ENCODE assay signal across 21 cellular contexts in the genomic region with DNA sequence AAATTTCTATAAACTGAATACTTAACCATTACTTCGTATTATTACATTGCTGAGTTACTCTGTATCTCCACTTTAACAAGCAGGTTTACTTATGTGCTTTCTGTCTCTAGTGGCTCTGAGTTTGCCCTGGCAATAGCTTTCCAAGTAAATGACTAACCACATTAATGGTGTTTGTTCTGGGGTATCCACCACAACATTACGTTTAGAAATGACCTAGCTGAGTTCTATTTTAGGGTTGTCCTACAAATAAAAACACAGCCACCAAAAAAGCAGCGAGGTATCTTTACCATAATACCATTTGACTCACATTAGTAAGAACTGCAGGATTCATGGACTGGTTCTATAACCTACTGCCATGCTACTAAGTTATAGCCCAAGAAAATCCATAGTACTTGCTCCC.
DNase-seq lines count a peak whose midpoint lies in the region; ATAC-seq, FAIRE-seq and TF ChIP-seq lines count a peak whose summit lies in the region.
"Had no signal": no experiment of that assay in that cellular context is flagged by ENCODE, and none has a peak within 500 bp of the region (broad histone marks: within the 10 kb centered on the region; RNA-seq: fewer than 3 reads in every experiment).

No MANE protein-coding gene starts in this region.

- H3K27me3 ChIP-seq in astrocyte (ENCODE audit: insufficient read depth, low read length) (no peaks in the 10 kb centered on the region), GM23338 (ENCODE audit: insufficient read depth) (no peaks in the 10 kb centered on the region)
- H3K27me3 ChIP-seq: BLaER1 treated with 17β-estradiol and CSF1 and Interleukin-3, amounts not matched to agents 10 nM and 100 nM; Peyer's patch; SJSA1 had no signal

- H3K27ac ChIP-seq in astrocyte (ENCODE audit: low read depth, low read length): no peak overlapping the region
- no peak overlapping the region for H3K27ac ChIP-seq in GM23338 (ENCODE audit: low read depth)
- H3K27ac ChIP-seq: BLaER1 treated with 17β-estradiol and CSF1 and Interleukin-3, amounts not matched to agents 10 nM and 100 nM; GM23248; Peyer's patch; SJSA1 had no signal

- H3K4me3 Mint-ChIP-seq in astrocyte (ENCODE audit: unreplicated experiment): no peak overlapping the region
- H3K4me3 Mint-ChIP-seq in GM23338: no peak overlapping the region
- H3K4me3 Mint-ChIP-seq: CD8-positive, alpha-beta T cell had no signal

- H3K36me3 Mint-ChIP-seq in astrocyte (ENCODE audit: low read depth, unreplicated experiment) (no peaks in the 10 kb centered on the region), GM23338 (ENCODE audit: low read depth) (no peaks in the 10 kb centered on the region)

- no peak overlapping the region for H3K4me3 ChIP-seq in astrocyte (ENCODE audit: insufficient read depth, low read depth, low read length)
- H3K4me3 ChIP-seq in GM23338: no peak overlapping the region
- H3K4me3 ChIP-seq: BLaER1 treated with 17β-estradiol and CSF1 and Interleukin-3, amounts not matched to agents 10 nM and 100 nM; GM23248; K562; Peyer's patch; SJSA1 had no signal

- H3K9ac ChIP-seq in astrocyte (ENCODE audit: low read length): no peak overlapping the region
- H3K9ac ChIP-seq: BLaER1 treated with 17β-estradiol and CSF1 and Interleukin-3, amounts not matched to agents 10 nM and 100 nM; GM23248 had no signal

- H2AFZ ChIP-seq in astrocyte (ENCODE audit: low read depth, low read length) (no peak overlapping the region), GM23338 (no peak overlapping the region)
- H2AFZ ChIP-seq: GM23248 had no signal

- FAIRE-seq in astrocyte (lab: Jason Lieb, UNC) (no peak), urothelium cell line (lab: Jason Lieb, UNC) (peak; percentile 23)
- FAIRE-seq: GM12891, K562 had no signal

- H3K9me2 ChIP-seq in GM23338 (ENCODE audit: insufficient read depth): no peaks in the 10 kb centered on the region

- intact Hi-C loops in Right ventricle myocardium superior (cut with DNase I): no loop called here

- H3K4me2 ChIP-seq in astrocyte (ENCODE audit: low read length): no peak overlapping the region
- no peak overlapping the region for H3K4me2 ChIP-seq in GM23338
- H3K4me2 ChIP-seq: BLaER1 treated with 17β-estradiol and CSF1 and Interleukin-3, amounts not matched to agents 10 nM and 100 nM had no signal

- no peaks in the 10 kb centered on the region for H3K36me3 ChIP-seq in astrocyte (ENCODE audit: insufficient read depth, low read length)
- H3K36me3 ChIP-seq in GM23338 (ENCODE audit: insufficient read depth): no peaks in the 10 kb centered on the region
- H3K36me3 ChIP-seq: BLaER1 treated with 17β-estradiol and CSF1 and Interleukin-3, amounts not matched to agents 10 nM and 100 nM; Peyer's patch; SJSA1 had no signal

- no peak for TF ChIP-seq CTCF in astrocyte (IDR thresholded peaks at IDR 0.05; ENCODE audit: insufficient read depth, low read depth, low read length)
- no peak for TF ChIP-seq CTCF in GM23338 (conservative IDR thresholded peaks at IDR 0.05; ENCODE audit: low read depth in 2 of 2)

- H4K20me1 ChIP-seq in astrocyte (ENCODE audit: insufficient read depth, low read length) (peaks cover 6% of the 10 kb centered on the region), GM23338 (replicated peaks; ENCODE audit: insufficient read depth) (no peaks in the 10 kb centered on the region)

- DNase-seq in LHCN-M2 (ENCODE audit: low read depth): peak; percentile 51
- peak; percentile 4 for DNase-seq in astrocyte (ENCODE audit: low read depth)
- DNase-seq in kidney tubule cell (ENCODE audit: low spot score): peak; percentile 26
- no peak for DNase-seq in urothelium cell line (ENCODE audit: low spot score)
- no peak for DNase-seq in Right ventricle myocardium superior
- no peak for DNase-seq in activated CD4-positive, alpha-beta T cell treated with anti-CD3 and anti-CD28 coated beads for 1 hour
- DNase-seq in GM23338 (ENCODE audit: low spot score): no peak
- DNase-seq: ACHN; CD8-positive, alpha-beta T cell; DND-41; GM23248; HCEC 1CT; NCI-H1092 treated with DMSO at 0.1 percent for 48 hours; NCI-H1436 treated with DMSO at 0.1 percent for 48 hours; NCI-H1930; NCI-H69; Peyer's patch had no signal

- no peaks in the 10 kb centered on the region for H3K9me3 ChIP-seq in astrocyte (ENCODE audit: insufficient read depth, low read depth, low read length)
- H3K9me3 ChIP-seq: Peyer's patch, SJSA1 had no signal

- no peak for ATAC-seq in Right ventricle myocardium superior (ENCODE audit: poor library complexity)
- ATAC-seq in GM23338: no peak
- ATAC-seq: CD8-positive, alpha-beta T cell; K562 had no signal

- H3K4me1 Mint-ChIP-seq in astrocyte (ENCODE audit: low read depth, unreplicated experiment) (no peaks in the 10 kb centered on the region), GM23338 (peaks cover 20% of the 10 kb centered on the region)

- H3K27ac Mint-ChIP-seq in astrocyte (ENCODE audit: unreplicated experiment) (no peak overlapping the region), GM23338 (no peak overlapping the region)
- H3K27ac Mint-ChIP-seq: CD8-positive, alpha-beta T cell had no signal

- H3K79me2 ChIP-seq in astrocyte (ENCODE audit: insufficient read depth, low read length) (no peaks in the 10 kb centered on the region), GM23338 (replicated peaks; ENCODE audit: insufficient read depth) (no peaks in the 10 kb centered on the region)

- H3K4me1 ChIP-seq in astrocyte (ENCODE audit: insufficient read depth, low read length): no peaks in the 10 kb centered on the region
- H3K4me1 ChIP-seq in GM23338 (ENCODE audit: insufficient read depth): peaks cover 9% of the 10 kb centered on the region; the same call in 1 of the 2 replicates
- H3K4me1 ChIP-seq: Peyer's patch, SJSA1 had no signal

- H3K9me3 Mint-ChIP-seq in astrocyte (ENCODE audit: unreplicated experiment): no peaks in the 10 kb centered on the region
- no peaks in the 10 kb centered on the region for H3K9me3 Mint-ChIP-seq in GM23338
- H3K9me3 Mint-ChIP-seq: CD8-positive, alpha-beta T cell had no signal

- H3K27me3 Mint-ChIP-seq in astrocyte (ENCODE audit: low read depth, unreplicated experiment): no peaks in the 10 kb centered on the region
- no peaks in the 10 kb centered on the region for H3K27me3 Mint-ChIP-seq in GM23338 (ENCODE audit: insufficient read depth, low read depth, poor library complexity)

- H3F3A ChIP-seq in GM23338 (replicated peaks; ENCODE audit: low read depth): no peaks in the 10 kb centered on the region

TF ChIP-seq in GM23338, 12 proteins besides CTCF, POLR2A, EP300 and RAD21 (continues in another document):
- TF ChIP-seq ZNF331 (CRISPR knock-in tag; IDR thresholded peaks at IDR 0.05; ENCODE audit: low read depth) (no peak), ETS1 (IDR thresholded peaks at IDR 0.05) (no peak), STAT1 (IDR thresholded peaks at IDR 0.05; ENCODE audit: unreplicated experiment) (no peak), CREB1 (CRISPR knock-in tag; IDR thresholded peaks at IDR 0.05; ENCODE audit: low read depth) (no peak), POLR2AphosphoS5 (IDR thresholded peaks at IDR 0.05; ENCODE audit: low read depth) (no peak), EZH2 (IDR thresholded peaks at IDR 0.05; ENCODE audit: low read depth, unreplicated experiment) (no peak)
- TF ChIP-seq, protein P1, sequence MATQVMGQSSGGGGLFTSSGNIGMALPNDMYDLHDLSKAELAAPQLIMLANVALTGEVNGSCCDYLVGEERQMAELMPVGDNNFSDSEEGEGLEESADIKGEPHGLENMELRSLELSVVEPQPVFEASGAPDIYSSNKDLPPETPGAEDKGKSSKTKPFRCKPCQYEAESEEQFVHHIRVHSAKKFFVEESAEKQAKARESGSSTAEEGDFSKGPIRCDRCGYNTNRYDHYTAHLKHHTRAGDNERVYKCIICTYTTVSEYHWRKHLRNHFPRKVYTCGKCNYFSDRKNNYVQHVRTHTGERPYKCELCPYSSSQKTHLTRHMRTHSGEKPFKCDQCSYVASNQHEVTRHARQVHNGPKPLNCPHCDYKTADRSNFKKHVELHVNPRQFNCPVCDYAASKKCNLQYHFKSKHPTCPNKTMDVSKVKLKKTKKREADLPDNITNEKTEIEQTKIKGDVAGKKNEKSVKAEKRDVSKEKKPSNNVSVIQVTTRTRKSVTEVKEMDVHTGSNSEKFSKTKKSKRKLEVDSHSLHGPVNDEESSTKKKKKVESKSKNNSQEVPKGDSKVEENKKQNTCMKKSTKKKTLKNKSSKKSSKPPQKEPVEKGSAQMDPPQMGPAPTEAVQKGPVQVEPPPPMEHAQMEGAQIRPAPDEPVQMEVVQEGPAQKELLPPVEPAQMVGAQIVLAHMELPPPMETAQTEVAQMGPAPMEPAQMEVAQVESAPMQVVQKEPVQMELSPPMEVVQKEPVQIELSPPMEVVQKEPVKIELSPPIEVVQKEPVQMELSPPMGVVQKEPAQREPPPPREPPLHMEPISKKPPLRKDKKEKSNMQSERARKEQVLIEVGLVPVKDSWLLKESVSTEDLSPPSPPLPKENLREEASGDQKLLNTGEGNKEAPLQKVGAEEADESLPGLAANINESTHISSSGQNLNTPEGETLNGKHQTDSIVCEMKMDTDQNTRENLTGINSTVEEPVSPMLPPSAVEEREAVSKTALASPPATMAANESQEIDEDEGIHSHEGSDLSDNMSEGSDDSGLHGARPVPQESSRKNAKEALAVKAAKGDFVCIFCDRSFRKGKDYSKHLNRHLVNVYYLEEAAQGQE (IDR thresholded peaks at IDR 0.05; ENCODE audit: unreplicated experiment): no peak

Comparison
In these comparisons a context has a peak if more than half of its experiments do, and no peak if none do; other contexts are left out.
1. DNase-seq: peak in LHCN-M2 (single experiment), astrocyte (single experiment) and kidney tubule cell (single experiment); none in urothelium cell line (single experiment), Right ventricle myocardium superior (single experiment), activated CD4-positive, alpha-beta T cell treated with anti-CD3 and anti-CD28 coated beads for 1 hour (single experiment) and GM23338 (single experiment).